In genomic region chr6:30597315-30598144, GRCh38 we compare ENCODE assay signal across 8 cellular contexts. TPM values are rescaled to one million over a fixed set of nuclear protein-coding genes. Genes with fewer than 3 reads are reported as not detected.
DNase-seq lines count a peak whose midpoint lies in the region; ATAC-seq and TF ChIP-seq lines count a peak whose summit lies in the region.
"Not testable (repeated sequence)": the region's sequence is repeated elsewhere in the genome, so short reads cannot be mapped to it uniquely, and the experiment has no call there.

No MANE protein-coding gene starts in this region.

- not testable (repeated sequence) for H3K27ac Mint-ChIP-seq in activated CD8-positive, alpha-beta memory T cell treated with anti-CD3 and anti-CD28 coated beads, Interleukin-2, amount 10 ng/mL, durations not matched to agents 7 days and 5 days

- peak overlapping the region in 2 of 59 donors; percentile 28 to 37 for H3K27ac ChIP-seq in dorsolateral prefrontal cortex

- not testable (repeated sequence) for H3K27me3 ChIP-seq in dorsolateral prefrontal cortex

- DNase-seq in AG04449 (ENCODE audit: low read depth, low spot score); LNCaP clone FGC (ENCODE audit: low read depth): not testable (repeated sequence)
- peak; percentile 89 for DNase-seq in activated CD8-positive, alpha-beta memory T cell treated with anti-CD3 and anti-CD28 coated beads, Interleukin-2, amount 10 ng/mL, durations not matched to agents 7 days and 5 days
- DNase-seq in dorsolateral prefrontal cortex (peak in 9 of 10 donors; percentile 37 to 91 (median 67)), left kidney (ENCODE audit: low read depth, low spot score) (peak; percentile 89)
- DNase-seq in stimulated activated CD4-positive, alpha-beta T cell treated with anti-CD3 and anti-CD28 coated beads, Interleukin-15, amount 100 ng/mL, for 48 hours (ENCODE audit: low read depth in 2 of 2): peak; percentile 47 to 77

- H3K4me3 Mint-ChIP-seq in activated CD8-positive, alpha-beta memory T cell treated with anti-CD3 and anti-CD28 coated beads, Interleukin-2, amount 10 ng/mL, durations not matched to agents 7 days and 5 days: not testable (repeated sequence)

- CTCF ChIA-PET in AG04449 (lab: Yijun Ruan, JAX): interaction anchor here (0.5 to 6.4 kb wide), 26 partner anchors 9 to 1057 kb away, joined by 3 to 64 read pairs (median 6); partner anchors contain the start of gene ABCF1
- CTCF ChIA-PET in activated CD8-positive, alpha-beta memory T cell treated with anti-CD3 and anti-CD28 coated beads, Interleukin-2, amount 10 ng/mL, durations not matched to agents 7 days and 5 days (lab: Charles Lee): interaction anchor here (0.6 to 8.1 kb wide), 42 partner anchors 9 to 530 kb away, joined by 3 to 106 read pairs (median 4); partner anchors contain the start of genes ABCF1, DHX16, IER3 and MRPS18B

- H3K36me3 Mint-ChIP-seq in activated CD8-positive, alpha-beta memory T cell treated with anti-CD3 and anti-CD28 coated beads, Interleukin-2, amount 10 ng/mL, durations not matched to agents 7 days and 5 days: peaks cover 20% of the 10 kb centered on the region

- POLR2A ChIA-PET in AG04449 (lab: Yijun Ruan, JAX): interaction anchor here (0.6 to 2.0 kb wide), 11 partner anchors 9 to 107 kb away, joined by 3 to 20 read pairs (median 4); partner anchors contain the start of gene ABCF1

- not testable (repeated sequence) for H3K4me1 Mint-ChIP-seq in activated CD8-positive, alpha-beta memory T cell treated with anti-CD3 and anti-CD28 coated beads, Interleukin-2, amount 10 ng/mL, durations not matched to agents 7 days and 5 days

- not testable (repeated sequence) for H3K27me3 Mint-ChIP-seq in activated CD8-positive, alpha-beta memory T cell treated with anti-CD3 and anti-CD28 coated beads, Interleukin-2, amount 10 ng/mL, durations not matched to agents 7 days and 5 days

- intact Hi-C loops in dorsolateral prefrontal cortex (cut with DNase I): not testable (repeated sequence)

- TF ChIP-seq CTCF in AG04449 (IDR thresholded peaks at IDR 0.05; ENCODE audit: insufficient read depth, low read length, missing control alignments): peak; percentile 65
- TF ChIP-seq CTCF in LNCaP clone FGC (IDR thresholded peaks at IDR 0.05; ENCODE audit: control insufficient read depth, extremely low read depth, insufficient read depth): peak; percentile 70
- TF ChIP-seq CTCF in dorsolateral prefrontal cortex (IDR thresholded peaks at IDR 0.05 in 54 of 56, conservative IDR thresholded peaks at IDR 0.05 in 2 of 56; ENCODE audit: low read depth in 1 of 56, partially characterized antibody in 56 of 56): peak; percentile 54 to 81 (median 70)

- H3K9me3 Mint-ChIP-seq in activated CD8-positive, alpha-beta memory T cell treated with anti-CD3 and anti-CD28 coated beads, Interleukin-2, amount 10 ng/mL, durations not matched to agents 7 days and 5 days (ENCODE audit: low read depth): not testable (repeated sequence)

- not testable (repeated sequence) for H3K4me3 ChIP-seq in AG04449 (ENCODE audit: low read depth, low read length); LNCaP clone FGC (ENCODE audit: low read depth, low read length); dorsolateral prefrontal cortex

- ATAC-seq in GM18511 (IDR thresholded peaks at IDR 0.05; ENCODE audit: unreplicated experiment): peak; percentile 58
- ATAC-seq in activated CD8-positive, alpha-beta memory T cell treated with anti-CD3 and anti-CD28 coated beads, Interleukin-2, amount 10 ng/mL, durations not matched to agents 7 days and 5 days: peak; percentile 84

TF ChIP-seq in PFSK-1, 5 proteins besides CTCF, POLR2A, EP300 and RAD21:
- peak; percentile 28; the same call in 1 of the 2 replicates for TF ChIP-seq POLR2AphosphoS5 (IDR thresholded peaks at IDR 0.05; ENCODE audit: low read depth, low read length)
TF ChIP-seq in PFSK-1: peak in this region for 1; not testable (repeated sequence) for 4.

RNA-seq across cellular contexts. Expression of gene PPP1R10, which starts 19.5 kb away (rescaled TPM):
- polyA plus RNA-seq in PFSK-1 (2012; ENCODE audit: insufficient read length, low read depth): 25.6 TPM
- 100 to 1,000 TPM; 101 to 134 TPM for total RNA-seq in activated CD8-positive, alpha-beta memory T cell treated with anti-CD3 and anti-CD28 coated beads, Interleukin-2, amount 10 ng/mL, durations not matched to agents 7 days and 5 days
- 100 to 1,000 TPM in 1 of 120 experiments, 10 to 100 TPM in 119; 42.2 to 100 (median 68.4) TPM for total RNA-seq in dorsolateral prefrontal cortex

RNA-seq across cellular contexts. Expression of gene MRPS18B, which starts 20.1 kb away (rescaled TPM):
- polyA plus RNA-seq in PFSK-1 (2012; ENCODE audit: insufficient read length, low read depth): 140 TPM
- total RNA-seq in activated CD8-positive, alpha-beta memory T cell treated with anti-CD3 and anti-CD28 coated beads, Interleukin-2, amount 10 ng/mL, durations not matched to agents 7 days and 5 days: 10 to 100 TPM; 48.2 to 65.7 TPM
- 10 to 100 TPM; 25.2 to 53.5 (median 36.4) TPM for total RNA-seq in dorsolateral prefrontal cortex

RNA-seq across cellular contexts. Expression of gene ABCF1, which starts 26.3 kb away (rescaled TPM):
- 115 TPM for polyA plus RNA-seq in PFSK-1 (2012; ENCODE audit: insufficient read length, low read depth)
- total RNA-seq in activated CD8-positive, alpha-beta memory T cell treated with anti-CD3 and anti-CD28 coated beads, Interleukin-2, amount 10 ng/mL, durations not matched to agents 7 days and 5 days: 10 to 100 TPM; 73.8 to 98.6 TPM
- 10 to 100 TPM; 24.2 to 44.5 (median 34.1) TPM for total RNA-seq in dorsolateral prefrontal cortex

RNA-seq across cellular contexts. Expression of gene ATAT1, which starts 29.1 kb away (rescaled TPM):
- polyA plus RNA-seq in PFSK-1 (2012; ENCODE audit: insufficient read length, low read depth): 13.1 TPM
- total RNA-seq in activated CD8-positive, alpha-beta memory T cell treated with anti-CD3 and anti-CD28 coated beads, Interleukin-2, amount 10 ng/mL, durations not matched to agents 7 days and 5 days: 1 to 10 TPM; 7.5 to 8.4 TPM
- 10 to 100 TPM; 24.7 to 47.2 (median 35.8) TPM for total RNA-seq in dorsolateral prefrontal cortex

RNA-seq across cellular contexts. Expression of gene PRR3, which starts 40.4 kb away (rescaled TPM):
- 12.5 TPM for polyA plus RNA-seq in PFSK-1 (2012; ENCODE audit: insufficient read length, low read depth)
- total RNA-seq in activated CD8-positive, alpha-beta memory T cell treated with anti-CD3 and anti-CD28 coated beads, Interleukin-2, amount 10 ng/mL, durations not matched to agents 7 days and 5 days: 10 to 100 TPM; 19.5 to 23.6 TPM
- total RNA-seq in dorsolateral prefrontal cortex: 10 to 100 TPM; 12.5 to 28.4 (median 19.5) TPM
